1 cellular context compared by ENCODE assay signal in genomic region chr7:84274029-84274638, GRCh38.
A peak's percentile ranks its signal among the peaks of the same experiment; 100 is the strongest.
TF ChIP-seq lines count a peak whose summit lies in the region.

No MANE protein-coding gene starts in this region.

TF ChIP-seq in SK-N-SH, 30 proteins besides CTCF, POLR2A, EP300 and RAD21 (continued from another document):
- TF ChIP-seq USF1 (IDR thresholded peaks at IDR 0.05; ENCODE audit: borderline replicate concordance, low read depth), result no peak
- peak; percentile 61; the same call in 1 of the 2 replicates for TF ChIP-seq SIN3A (IDR thresholded peaks at IDR 0.05; ENCODE audit: borderline replicate concordance, low read depth, low read length)
- no peak for TF ChIP-seq FOXJ3 (CRISPR knock-in tag; IDR thresholded peaks at IDR 0.05)
- TF ChIP-seq IRF3 (IDR thresholded peaks at IDR 0.05; ENCODE audit: low read depth, low read length), result no peak
- TF ChIP-seq POLR2AphosphoS5 (IDR thresholded peaks at IDR 0.05; ENCODE audit: low read depth, low read length), result peak; percentile 90
- peak; percentile 20 for TF ChIP-seq CHD2 (IDR thresholded peaks at IDR 0.05; ENCODE audit: low read length, partially characterized antibody)
- no peak for TF ChIP-seq ZBTB33 (IDR thresholded peaks at IDR 0.05; ENCODE audit: borderline replicate concordance, low read depth)
- 0 out of 2 replicates have a peak, but pooled peaks have one; percentile 32 for TF ChIP-seq RCOR1 (IDR thresholded peaks at IDR 0.05; ENCODE audit: low read length)
- TF ChIP-seq MXI1 (IDR thresholded peaks at IDR 0.05; ENCODE audit: low read depth, low read length), result no peak
- TF ChIP-seq MEF2A (IDR thresholded peaks at IDR 0.05; ENCODE audit: borderline replicate concordance, low read depth), result no peak
- peak; percentile 95 for TF ChIP-seq PBX3 (IDR thresholded peaks at IDR 0.05)
- 0 out of 2 replicates have a peak, but pooled peaks have one; percentile 44 for TF ChIP-seq REST (IDR thresholded peaks at IDR 0.05; ENCODE audit: low read depth, low read length)
- no peak; the same call in 1 of the 2 replicates for TF ChIP-seq RXRA (IDR thresholded peaks at IDR 0.05; ENCODE audit: borderline replicate concordance, low read depth)
- peak; percentile 72; the same call in 1 of the 2 replicates for TF ChIP-seq TEAD4 (IDR thresholded peaks at IDR 0.05; ENCODE audit: borderline replicate concordance, insufficient read depth)
- no peak for TF ChIP-seq RFX5 (IDR thresholded peaks at IDR 0.05; ENCODE audit: low read length)
- no peak for TF ChIP-seq FOXM1 (IDR thresholded peaks at IDR 0.05; ENCODE audit: low read depth)
- TF ChIP-seq TCF12 (IDR thresholded peaks at IDR 0.05), result peak; percentile 99
